ENCODE assay signal across 31 cellular contexts in the genomic region with DNA sequence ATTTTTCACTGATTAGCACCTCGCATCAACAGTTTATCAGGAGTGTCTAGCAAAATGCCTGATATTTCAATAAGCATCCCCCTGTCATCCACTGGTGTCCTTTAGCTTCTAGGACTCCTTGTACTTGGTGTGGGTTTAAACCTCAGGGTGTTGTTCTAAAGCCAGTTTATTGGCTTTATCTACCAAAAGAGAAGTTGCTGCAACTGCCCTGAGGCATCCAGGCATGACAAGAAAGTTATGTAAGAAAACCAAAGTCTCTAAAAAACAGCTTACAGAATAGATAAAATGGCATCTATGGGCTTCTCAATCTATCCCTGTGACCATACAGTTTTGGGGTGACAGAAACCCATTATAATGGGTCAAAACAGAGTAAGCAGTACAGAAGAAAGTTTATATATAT.
"Had no signal": no experiment of that assay in that cellular context is flagged by ENCODE, and none has a peak within 500 bp of the region (broad histone marks: within the 10 kb centered on the region; RNA-seq: fewer than 3 reads in every experiment).

No MANE protein-coding gene starts in this region.

- H3K36me3 ChIP-seq: ascending aorta, breast epithelium, cardiac muscle cell, colonic mucosa had no signal

- H3K4me1 Mint-ChIP-seq: activated CD4-positive, alpha-beta T cell treated with anti-CD3 and anti-CD28 coated beads for 36 hours; activated CD4-positive, alpha-beta T cell treated with anti-CD3 and anti-CD28 coated beads, Interleukin-2, amount 10 ng/mL, durations not matched to agents 24 days and 14 days; activated CD8-positive, alpha-beta memory T cell treated with anti-CD3 and anti-CD28 coated beads, Interleukin-2, amount 10 ng/mL, durations not matched to agents 7 days and 5 days; activated naive CD8-positive, alpha-beta T cell treated with anti-CD3 and anti-CD28 coated beads, Interleukin-2, amount 10 ng/mL, durations not matched to agents 7 days and 5 days; brain had no signal

- H3K27ac Mint-ChIP-seq: activated CD4-positive, alpha-beta memory T cell treated with anti-CD3 and anti-CD28 coated beads for 36 hours; activated CD4-positive, alpha-beta T cell treated with anti-CD3 and anti-CD28 coated beads for 36 hours; activated CD4-positive, alpha-beta T cell treated with anti-CD3 and anti-CD28 coated beads, Interleukin-2, amount 10 ng/mL, durations not matched to agents 24 days and 14 days; activated CD8-positive, alpha-beta memory T cell treated with anti-CD3 and anti-CD28 coated beads, Interleukin-2, amount 10 ng/mL, durations not matched to agents 7 days and 5 days; activated CD8-positive, alpha-beta T cell treated with anti-CD3 and anti-CD28 coated beads, Interleukin-2, amount 10 ng/mL, durations not matched to agents 7 days and 5 days; activated naive CD4-positive, alpha-beta T cell treated with anti-CD3 and anti-CD28 coated beads for 36 hours; activated naive CD4-positive, alpha-beta T cell treated with anti-CD3 and anti-CD28 coated beads, Interleukin-2, amount 50 U/mL, for 72 hours; activated naive CD8-positive, alpha-beta T cell treated with anti-CD3 and anti-CD28 coated beads, Interleukin-2, amount 10 ng/mL, durations not matched to agents 7 days and 5 days; activated T-helper 1 cell treated with anti-CD3 and anti-CD28 coated beads, Interleukin-12 subunit alpha, Interleukin-12 subunit beta, Interleukin-2, Interleukin-4 antibody, amounts not matched to agents 30 ng/mL and 10 ng/mL and 1 ng/mL, durations not matched to agents 14 hours and 24 hours and 36 hours; activated T-helper 2 cell treated with anti-CD3 and anti-CD28 coated beads, Interferon-gamma antibody, Interleukin-2, Interleukin-4, amounts not matched to agents 10 μg/mL and 5 μg/mL and 100 μg/mL, durations not matched to agents 14 hours and 24 hours and 36 hours; brain; dendritic cell treated with granulocyte-macrophage colony-stimulating factor and Interleukin-4, amounts not matched to agents 40 ng/mL and 50 ng/mL, for 4 days; endodermal cell had no signal

- H3K4me3 Mint-ChIP-seq: activated CD4-positive, alpha-beta memory T cell treated with anti-CD3 and anti-CD28 coated beads for 36 hours; activated CD4-positive, alpha-beta T cell treated with anti-CD3 and anti-CD28 coated beads for 36 hours; activated CD4-positive, alpha-beta T cell treated with anti-CD3 and anti-CD28 coated beads, Interleukin-2, amount 10 ng/mL, durations not matched to agents 24 days and 14 days; activated CD8-positive, alpha-beta memory T cell treated with anti-CD3 and anti-CD28 coated beads, Interleukin-2, amount 10 ng/mL, durations not matched to agents 7 days and 5 days; activated CD8-positive, alpha-beta T cell treated with anti-CD3 and anti-CD28 coated beads, Interleukin-2, amount 10 ng/mL, durations not matched to agents 7 days and 5 days; activated naive CD4-positive, alpha-beta T cell treated with anti-CD3 and anti-CD28 coated beads for 36 hours; activated naive CD8-positive, alpha-beta T cell treated with anti-CD3 and anti-CD28 coated beads, Interleukin-2, amount 10 ng/mL, durations not matched to agents 7 days and 5 days; activated T-helper 1 cell treated with anti-CD3 and anti-CD28 coated beads, Interleukin-12 subunit alpha, Interleukin-12 subunit beta, Interleukin-2, Interleukin-4 antibody, amounts not matched to agents 30 ng/mL and 10 ng/mL and 1 ng/mL, durations not matched to agents 14 hours and 24 hours and 36 hours; brain; dendritic cell treated with granulocyte-macrophage colony-stimulating factor and Interleukin-4, amounts not matched to agents 40 ng/mL and 50 ng/mL, for 4 days; endodermal cell had no signal

- DNase-seq: activated CD4-positive, alpha-beta memory T cell treated with anti-CD3 and anti-CD28 coated beads for 36 hours; activated CD4-positive, alpha-beta T cell treated with anti-CD3 and anti-CD28 coated beads for 36 hours; activated CD4-positive, alpha-beta T cell treated with anti-CD3 and anti-CD28 coated beads, Interleukin-2, amount 10 ng/mL, durations not matched to agents 24 days and 14 days; activated CD4-positive, CD25-positive, alpha-beta regulatory T cell; activated CD4-positive, CD25-positive, alpha-beta regulatory T cell treated with anti-CD3 and anti-CD28 coated beads, Interleukin-2, amount 50 U/mL, for 72 hours; activated CD8-positive, alpha-beta memory T cell treated with anti-CD3 and anti-CD28 coated beads, Interleukin-2, amount 10 ng/mL, durations not matched to agents 7 days and 5 days; activated CD8-positive, alpha-beta memory T cell treated with anti-CD3 and anti-CD28 coated beads, Interleukin-2, amount 50 U/mL, for 4 hours; activated CD8-positive, alpha-beta T cell treated with anti-CD3 and anti-CD28 coated beads, Interleukin-2, amount 10 ng/mL, durations not matched to agents 7 days and 5 days; activated effector memory CD4-positive, alpha-beta T cell treated with anti-CD3 and anti-CD28 coated beads, Interleukin-2, amount 50 U/mL, for 16 hours; activated naive CD4-positive, alpha-beta T cell treated with anti-CD3 and anti-CD28 coated beads for 36 hours; activated naive CD8-positive, alpha-beta T cell treated with anti-CD3 and anti-CD28 coated beads, Interleukin-2, amount 10 ng/mL, durations not matched to agents 7 days and 5 days; activated T-cell treated with anti-CD3 and anti-CD28 coated beads, Interleukin-2, amount 50 U/mL, for 1 hour; activated T-cell treated with anti-CD3 and anti-CD28 coated beads, Interleukin-2, amount 50 U/mL, for 48 hours; central memory CD4-positive, alpha-beta T cell; cerebellar nuclear complex; colonic mucosa; dorsolateral prefrontal cortex; effector memory CD4-positive, alpha-beta T cell; endodermal cell; foreskin fibroblast; head of caudate nucleus; T-helper 2 cell had no signal

- H3K27me3 ChIP-seq: ascending aorta, breast epithelium, cardiac muscle cell, colonic mucosa, dorsolateral prefrontal cortex had no signal

- H3K9me3 ChIP-seq: ascending aorta, breast epithelium, colonic mucosa had no signal

- H3K36me3 Mint-ChIP-seq: activated CD4-positive, alpha-beta memory T cell treated with anti-CD3 and anti-CD28 coated beads for 36 hours; activated naive CD4-positive, alpha-beta T cell treated with anti-CD3 and anti-CD28 coated beads, Interleukin-2, amount 50 U/mL, for 72 hours; activated naive CD8-positive, alpha-beta T cell treated with anti-CD3 and anti-CD28 coated beads, Interleukin-2, amount 10 ng/mL, durations not matched to agents 7 days and 5 days; brain had no signal

- H3K27me3 Mint-ChIP-seq: activated CD4-positive, alpha-beta memory T cell treated with anti-CD3 and anti-CD28 coated beads for 36 hours; activated CD4-positive, alpha-beta T cell treated with anti-CD3 and anti-CD28 coated beads for 36 hours; activated CD4-positive, alpha-beta T cell treated with anti-CD3 and anti-CD28 coated beads, Interleukin-2, amount 10 ng/mL, durations not matched to agents 24 days and 14 days; activated CD8-positive, alpha-beta memory T cell treated with anti-CD3 and anti-CD28 coated beads, Interleukin-2, amount 10 ng/mL, durations not matched to agents 7 days and 5 days; activated naive CD8-positive, alpha-beta T cell treated with anti-CD3 and anti-CD28 coated beads, Interleukin-2, amount 10 ng/mL, durations not matched to agents 7 days and 5 days; dendritic cell treated with granulocyte-macrophage colony-stimulating factor and Interleukin-4, amounts not matched to agents 40 ng/mL and 50 ng/mL, for 4 days had no signal

- H3K4me3 ChIP-seq: ascending aorta, breast epithelium, cardiac muscle cell, colonic mucosa, dorsolateral prefrontal cortex had no signal

- H3K4me1 ChIP-seq: ascending aorta, breast epithelium, colonic mucosa had no signal

- ATAC-seq: activated CD4-positive, alpha-beta T cell treated with anti-CD3 and anti-CD28 coated beads for 36 hours; activated CD8-positive, alpha-beta memory T cell treated with anti-CD3 and anti-CD28 coated beads, Interleukin-2, amount 10 ng/mL, durations not matched to agents 7 days and 5 days; activated CD8-positive, alpha-beta T cell treated with anti-CD3 and anti-CD28 coated beads, Interleukin-2, amount 10 ng/mL, durations not matched to agents 7 days and 5 days; activated naive CD4-positive, alpha-beta T cell treated with anti-CD3 and anti-CD28 coated beads, Interleukin-2, amount 50 U/mL, for 72 hours; esophagus mucosa had no signal

- H3K27ac ChIP-seq: ascending aorta, breast epithelium, cardiac muscle cell, colonic mucosa had no signal
